14 cellular contexts compared by ENCODE assay signal in the genomic region with DNA sequence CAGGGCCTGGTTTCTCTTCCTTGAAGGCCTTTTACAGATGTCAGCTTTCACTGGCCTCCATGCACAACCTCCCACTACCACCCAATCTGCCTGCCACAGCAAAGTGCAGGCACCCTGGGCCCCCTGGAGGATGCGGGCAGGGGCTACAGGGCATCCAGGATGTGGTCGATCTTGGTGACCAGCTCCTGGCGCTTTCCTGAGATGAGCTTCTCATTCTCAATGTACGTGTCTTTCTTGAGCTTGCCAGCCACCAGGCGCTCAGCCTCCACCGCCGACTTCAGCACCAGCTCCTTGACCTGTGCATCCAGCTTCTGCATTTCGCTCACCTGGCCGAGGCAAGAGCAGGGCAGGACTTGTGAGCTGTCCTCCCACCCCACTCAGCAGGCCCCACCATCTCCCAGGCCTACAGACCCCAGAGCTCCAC. TPM values are rescaled to one million over a fixed set of nuclear protein-coding genes. Genes with fewer than 3 reads are reported as not detected.
DNase-seq lines count a peak whose midpoint lies in the region; ATAC-seq, FAIRE-seq and TF ChIP-seq lines count a peak whose summit lies in the region.
"Had no signal": no experiment of that assay in that cellular context is flagged by ENCODE, and none has a peak within 500 bp of the region (broad histone marks: within the 10 kb centered on the region; RNA-seq: fewer than 3 reads in every experiment).

No MANE protein-coding gene starts in this region.

- no peak overlapping the region for H3K4me2 ChIP-seq in HepG2 (ENCODE audit: low read depth, low read length)
- H3K4me2 ChIP-seq: neural progenitor cell had no signal

- H3K36me3 ChIP-seq in HepG2 (replicated peaks in 1 of 2; ENCODE audit: control insufficient read depth in 1 of 2, insufficient read depth in 2 of 2, low read length in 2 of 2) (peaks cover 32 to 56% of the 10 kb centered on the region in 2 experiments), right lobe of liver (peaks cover 9 to 56% (median 32%) of the 10 kb centered on the region in 4 donors), endodermal cell (ENCODE audit: control insufficient read depth, insufficient read depth, low read length) (peaks cover 95% of the 10 kb centered on the region), upper lobe of left lung (peaks cover 17 to 66% (median 45%) of the 10 kb centered on the region in 4 donors), MG63 (peaks cover 92% of the 10 kb centered on the region)

- no peak for FAIRE-seq in HepG2 (lab: Jason Lieb, UNC)
- FAIRE-seq: islet of Langerhans had no signal

- H4K20me1 ChIP-seq in HepG2 (ENCODE audit: insufficient read depth, low read length), result no peaks in the 10 kb centered on the region

- DNase-seq in HepG2 (ENCODE audit: low spot score), result no peak
- no peak for DNase-seq in right lobe of liver
- DNase-seq in RPMI7951 (ENCODE audit: low read depth), result peak; percentile 14
- peak; percentile 61 for DNase-seq in endodermal cell
- DNase-seq in upper lobe of left lung, result peak in 1 of 2 donors; percentile 66
- DNase-seq in MG63, result no peak
- DNase-seq in ureter (ENCODE audit: low spot score), result no peak
- DNase-seq: NCI-H1048, substantia nigra had no signal

- no peaks in the 10 kb centered on the region for H3K9me3 ChIP-seq in HepG2 (ENCODE audit: low read length)
- H3K9me3 ChIP-seq in right lobe of liver, result no peaks in the 10 kb centered on the region
- H3K9me3 ChIP-seq in endodermal cell (ENCODE audit: control insufficient read depth, low read length), result no peaks in the 10 kb centered on the region
- H3K9me3 ChIP-seq in upper lobe of left lung, result no peaks in the 10 kb centered on the region
- H3K9me3 ChIP-seq in MG63, result no peaks in the 10 kb centered on the region
- H3K9me3 ChIP-seq: ascending aorta, Caco-2 had no signal

- no peaks in the 10 kb centered on the region for H3K27me3 ChIP-seq in HepG2 (ENCODE audit: control insufficient read depth in 1 of 2, insufficient read depth in 2 of 2, low read length in 2 of 2)
- no peaks in the 10 kb centered on the region for H3K27me3 ChIP-seq in right lobe of liver
- no peaks in the 10 kb centered on the region for H3K27me3 ChIP-seq in endodermal cell (ENCODE audit: control insufficient read depth, insufficient read depth, low read length, poor library complexity, severe bottlenecking)
- H3K27me3 ChIP-seq in upper lobe of left lung, result no peaks in the 10 kb centered on the region
- H3K27me3 ChIP-seq in MG63, result no peaks in the 10 kb centered on the region
- H3K27me3 ChIP-seq: ascending aorta, neural progenitor cell had no signal

- in situ Hi-C loops in HepG2 (cut with HindIII; ENCODE audit: extremely low pct_ligation_motif_present, low pct_unique_long_range_greater_than_20kb), result no loop called here

- H3K4me3 Mint-ChIP-seq in endodermal cell, result no peak overlapping the region

- H2AFZ ChIP-seq in HepG2 (ENCODE audit: low read length), result no peak overlapping the region
- H2AFZ ChIP-seq: neural progenitor cell had no signal

- no peaks in the 10 kb centered on the region for H3K9me3 Mint-ChIP-seq in endodermal cell
- H3K9me3 Mint-ChIP-seq: neural progenitor cell had no signal

- no peak for TF ChIP-seq RAD21 in HepG2 (CRISPR knock-in tag; IDR thresholded peaks at IDR 0.05)

- TF ChIP-seq CTCF in HepG2 (CRISPR knock-in tag; IDR thresholded peaks at IDR 0.05) (peak; percentile 12; the same call in 1 of the 2 replicates), right lobe of liver (IDR thresholded peaks at IDR 0.05) (no peak), endodermal cell (conservative IDR thresholded peaks at IDR 0.05) (peak; percentile 62), upper lobe of left lung (IDR thresholded peaks at IDR 0.05) (no peak)

- H3K4me3 ChIP-seq in HepG2 (replicated peaks in 1 of 3; ENCODE audit: insufficient read depth in 1 of 3, low read depth in 2 of 3, low read length in 3 of 3) (no peak overlapping the region), right lobe of liver (no peak overlapping the region), endodermal cell (ENCODE audit: low read length) (no peak overlapping the region), upper lobe of left lung (no peak overlapping the region), MG63 (no peak overlapping the region)
- H3K4me3 ChIP-seq: ascending aorta, neural progenitor cell had no signal

- H3K27ac ChIP-seq in HepG2 (ENCODE audit: extremely low read length, insufficient read depth, low read length) (no peak overlapping the region), right lobe of liver (no peak overlapping the region), endodermal cell (ENCODE audit: low read depth, low read length) (no peak overlapping the region), upper lobe of left lung (peak overlapping the region in 3 of 4 donors; percentile 74 to 91 (median 76))
- H3K27ac ChIP-seq: ascending aorta, neural progenitor cell had no signal

- no peaks in the 10 kb centered on the region for H3K79me2 ChIP-seq in HepG2 (ENCODE audit: insufficient read depth, low read length)

- ATAC-seq in HepG2, result no peak
- ATAC-seq in right lobe of liver, result no peak
- no peak for ATAC-seq in upper lobe of left lung (ENCODE audit: low FRiP score in 2 of 2)
- ATAC-seq in HG02678 (IDR thresholded peaks at IDR 0.05; ENCODE audit: unreplicated experiment), result no peak

- intact Hi-C loops in HepG2 (cut with micrococcal nuclease; ENCODE audit: unreplicated experiment), result no loop called here
- intact Hi-C loops in right lobe of liver (cut with DNase I), result no loop called here

- BruUV-seq in HepG2 (replicated peaks; lab: Mats Ljungman, UMichigan), result no TSS peak

- H3K9ac ChIP-seq in HepG2 (ENCODE audit: insufficient read depth, low read depth, low read length), result no peak overlapping the region
- no peak overlapping the region for H3K9ac ChIP-seq in endodermal cell (ENCODE audit: extremely low read depth, low read length, poor library complexity, severe bottlenecking)
- H3K9ac ChIP-seq: neural progenitor cell had no signal

- H3K27me3 Mint-ChIP-seq in endodermal cell (ENCODE audit: insufficient read depth), result no peaks in the 10 kb centered on the region

- POLR2A ChIA-PET in HepG2 (lab: Yijun Ruan, JAX), result no interaction called here

- TF ChIP-seq POLR2A in HepG2 (IDR thresholded peaks at IDR 0.05; ENCODE audit: insufficient read depth in 1 of 2, low read depth in 2 of 2, low read length in 2 of 2) (no peak), right lobe of liver (IDR thresholded peaks at IDR 0.05) (no peak), upper lobe of left lung (IDR thresholded peaks at IDR 0.05) (no peak)

- 98% methylated on average over 9 of the region's 9 CpGs for WGBS in HepG2 (ENCODE audit: low lambda C conversion rate)
- WGBS in right lobe of liver (ENCODE audit: insufficient coverage, low coverage, low lambda C conversion rate, missing lambda C conversion rate), result 90% methylated on average over 2 of the region's 9 CpGs
- WGBS in endodermal cell (ENCODE audit: insufficient coverage in 1 of 2, insufficient read length in 1 of 2), 2 experiments, result 94 to 96% methylated on average over 5 to 9 of the region's 9 CpGs
- WGBS in upper lobe of left lung, 2 donors, result 85 to 86% methylated on average over 9 of the region's 9 CpGs

- H3K4me1 ChIP-seq in HepG2 (ENCODE audit: insufficient read depth, low read length), result peaks cover 25% of the 10 kb centered on the region
- H3K4me1 ChIP-seq in right lobe of liver, result peaks cover 0 to 18% (median 5%) of the 10 kb centered on the region in 4 donors
- no peaks in the 10 kb centered on the region for H3K4me1 ChIP-seq in endodermal cell (ENCODE audit: control insufficient read depth, insufficient read depth, low read length)
- H3K4me1 ChIP-seq in upper lobe of left lung, result peaks cover 59 to 73% (median 61%) of the 10 kb centered on the region in 4 donors
- H3K4me1 ChIP-seq: Caco-2 had no signal

- CTCF ChIA-PET in HepG2 (lab: Yijun Ruan, JAX; ENCODE audit: low intra/inter-chr PET ratio, low total read pairs), result no interaction called here

- H3K4me1 Mint-ChIP-seq in endodermal cell, result peaks cover 11% of the 10 kb centered on the region

- no peak for TF ChIP-seq EP300 in HepG2 (IDR thresholded peaks at IDR 0.05; ENCODE audit: low read depth in 2 of 2, low read length in 2 of 2)
- no peak for TF ChIP-seq EP300 in HepG2 (CRISPR knock-in tag; IDR thresholded peaks at IDR 0.05; ENCODE audit: borderline replicate concordance)
- no peak for TF ChIP-seq EP300 in upper lobe of left lung (IDR thresholded peaks at IDR 0.05)

- peaks cover 64% of the 10 kb centered on the region for H3K36me3 Mint-ChIP-seq in endodermal cell (ENCODE audit: low read depth)

- H3K27ac Mint-ChIP-seq in endodermal cell, result peak overlapping the region; percentile 83
- H3K27ac Mint-ChIP-seq: neural progenitor cell had no signal

RNA-seq across cellular contexts. Expression of a gene that starts 30.3 kb away (rescaled TPM):
- total RNA-seq in HepG2 (2016; rRNA removed; fragmentation: Illumina TruSeq; extraction: Trizol), result 158 and 342 TPM in 2 replicates
- total RNA-seq in HepG2 (2016; cell fraction: cytosol; rRNA removed; fragmentation: Illumina TruSeq; extraction: Trizol; ENCODE audit: low read depth), result 95.2 and 99.3 TPM in 2 replicates
- 156 and 336 TPM in 2 replicates for total RNA-seq in HepG2 (2016; cell fraction: insoluble cytoplasmic fraction; rRNA removed; fragmentation: Illumina TruSeq; extraction: Trizol)
- total RNA-seq in HepG2 (2016; cell fraction: membrane; rRNA removed; fragmentation: Illumina TruSeq; extraction: Trizol), result 158 and 173 TPM in 2 replicates
- total RNA-seq in HepG2 (2016; cell fraction: nucleus; rRNA removed; fragmentation: Illumina TruSeq; extraction: Trizol), result 246 and 283 TPM in 2 replicates
- 243 and 290 TPM in 2 replicates for polyA plus RNA-seq in HepG2 (2011; rRNA removed)
- 241 and 251 TPM in 2 replicates for polyA plus RNA-seq in HepG2 (2011; cell fraction: cytosol; rRNA removed)
- polyA plus RNA-seq in HepG2 (2011; cell fraction: nucleus; rRNA removed), result 102 and 103 TPM in 2 replicates
- 136 and 184 TPM in 2 replicates for polyA plus RNA-seq in HepG2 (2012)
- polyA plus RNA-seq in HepG2 (2016; cell fraction: cytosol; fragmentation: Illumina TruSeq; extraction: Trizol; ENCODE audit: low read depth), result 84.9 and 88.7 TPM in 2 replicates
- polyA plus RNA-seq in HepG2 (2016; cell fraction: insoluble cytoplasmic fraction; fragmentation: Illumina TruSeq; extraction: Trizol; ENCODE audit: low read depth), result 124 and 131 TPM in 2 replicates
- 106 and 122 TPM in 2 replicates for polyA plus RNA-seq in HepG2 (2016; cell fraction: membrane; fragmentation: Illumina TruSeq; extraction: Trizol; ENCODE audit: low read depth)
- polyA plus RNA-seq in HepG2 (2016; cell fraction: nucleus; fragmentation: Illumina TruSeq; extraction: Trizol; ENCODE audit: insufficient read depth, low read depth), result 289 and 294 TPM in 2 replicates
- 467 and 766 TPM in 2 replicates for polyA minus RNA-seq in HepG2 (2011; rRNA and poly(A)+ RNA removed; ENCODE audit: low replicate concordance)
- polyA minus RNA-seq in HepG2 (2011; cell fraction: cytosol; rRNA and poly(A)+ RNA removed), result 220 and 227 TPM in 2 replicates
- polyA minus RNA-seq in HepG2 (2011; cell fraction: nucleus; rRNA and poly(A)+ RNA removed), result 116 and 127 TPM in 2 replicates
- total RNA-seq in right lobe of liver, result 100 to 1,000 TPM in 5 of 6 experiments, 10 to 100 TPM in 1; 94.4 to 244 (median 190) TPM
- 423 and 449 TPM in 2 replicates for total RNA-seq in RPMI7951 (2014; rRNA removed; shearing (Covaris generic))
- 100 to 1,000 TPM; 197 to 210 TPM for total RNA-seq in endodermal cell
- 199 TPM for polyA plus RNA-seq in endodermal cell (2013, experiment 1 of 2)
- polyA plus RNA-seq in endodermal cell (2013, experiment 2 of 2), result 187 TPM
- total RNA-seq in upper lobe of left lung, result 100 to 1,000 TPM in 5 of 6 donors, 10 to 100 TPM in 1; 81.7 to 321 (median 218) TPM
- total RNA-seq in MG63 (2014; rRNA removed; shearing (Covaris generic); ENCODE audit: low replicate concordance), result 515 and 599 TPM in 2 replicates
- 180 TPM for total RNA-seq in ureter

Comparison
In these comparisons a context has a peak if more than half of its experiments do, and no peak if none do; other contexts are left out.
1. CTCF ChIP-seq: peak in HepG2 (single experiment) and endodermal cell (single experiment); none in right lobe of liver (0 of 4) and upper lobe of left lung (0 of 6).
2. DNase-seq: peak in RPMI7951 (single experiment) and endodermal cell (single experiment); none in HepG2 (single experiment), right lobe of liver (0 of 3), MG63 (single experiment) and ureter (single experiment).
3. H3K27ac ChIP-seq: peak in upper lobe of left lung (3 of 4); none in HepG2 (single experiment), right lobe of liver (0 of 3) and endodermal cell (single experiment).